ENCODE assay signal across 18 cellular contexts in genomic region chr13:29384466-29384865, GRCh38.
"Had no signal": no experiment of that assay in that cellular context is flagged by ENCODE, and none has a peak within 500 bp of the region (broad histone marks: within the 10 kb centered on the region; RNA-seq: fewer than 3 reads in every experiment).

No MANE protein-coding gene starts in this region.

- FAIRE-seq: astrocyte, urothelium cell line had no signal

- H3K27me3 ChIP-seq: neutrophil, stomach had no signal

- DNase-seq: activated CD4-positive, alpha-beta T cell treated with anti-CD3 and anti-CD28 coated beads, Interleukin-2, amount 10 ng/mL, durations not matched to agents 24 days and 14 days; activated CD8-positive, alpha-beta memory T cell treated with anti-CD3 and anti-CD28 coated beads for 24 hours; activated naive CD4-positive, alpha-beta T cell treated with anti-CD3 and anti-CD28 coated beads for 36 hours; central memory CD4-positive, alpha-beta T cell; effector memory CD8-positive, alpha-beta T cell; immature natural killer cell; left cardiac atrium; naive thymus-derived CD4-positive, alpha-beta T cell; retina; stimulated activated CD4-positive, alpha-beta T cell treated with anti-CD3 and anti-CD28 coated beads, Interleukin-4, amount 100 ng/mL, for 4 hours; stomach; T-helper 9 cell had no signal

- H3K4me3 ChIP-seq: skin epidermis, stomach, thoracic aorta had no signal

- ATAC-seq: activated T-helper 17 cell treated with anti-CD3 and anti-CD28 coated beads, Interleukin-2, amount 50 U/mL, for 72 hours; effector memory CD8-positive, alpha-beta T cell; naive thymus-derived CD4-positive, alpha-beta T cell had no signal

- H3K27ac ChIP-seq: neutrophil, skin epidermis, stomach had no signal

- H3K4me1 ChIP-seq: stomach had no signal

- H3K36me3 ChIP-seq: neutrophil, stomach, thoracic aorta had no signal

- H3K9me3 ChIP-seq: neutrophil, stomach, thoracic aorta had no signal
